Comparison of ENCODE assay signal across 5 cellular contexts in genomic region chr7:143256325-143256724, GRCh38. TPM values are rescaled to one million over a fixed set of nuclear protein-coding genes. Genes with fewer than 3 reads are reported as not detected.
DNase-seq lines count a peak whose midpoint lies in the region; FAIRE-seq and TF ChIP-seq lines count a peak whose summit lies in the region.
"Had no signal": no experiment of that assay in that cellular context is flagged by ENCODE, and none has a peak within 500 bp of the region (broad histone marks: within the 10 kb centered on the region; RNA-seq: fewer than 3 reads in every experiment).

No MANE protein-coding gene starts in this region.

- H2BK12ac ChIP-seq in H1 (ENCODE audit: low read depth, low read length), result no peak overlapping the region

- H3K9ac ChIP-seq in H1 (replicated peaks in 1 of 4; ENCODE audit: extremely low read depth in 1 of 4, low read depth in 3 of 4, low read length in 3 of 4), result no peak overlapping the region
- H3K9ac ChIP-seq in Karpas-422 (ENCODE audit: low read length), result no peak overlapping the region

- peak in 1 of 2 experiments; percentile 31; a peak in 2 of 4 replicates for TF ChIP-seq RAD21 in H1 (IDR thresholded peaks at IDR 0.05 in 1 of 2, conservative IDR thresholded peaks at IDR 0.05 in 1 of 2; ENCODE audit: low read depth in 2 of 2, low read length in 2 of 2)

- H3K79me2 ChIP-seq in H1 (ENCODE audit: control insufficient read depth in 1 of 2, insufficient read depth in 2 of 2, low read length in 2 of 2), result no peaks in the 10 kb centered on the region
- H3K79me2 ChIP-seq in Karpas-422 (ENCODE audit: low read length), result no peaks in the 10 kb centered on the region

- CTCF ChIA-PET in H1 (lab: Charles Lee; ENCODE audit: partially characterized antibody), result interaction anchor here (0.7 to 5.3 kb wide), 13 partner anchors 12 to 947 kb away, joined by 3 to 35 read pairs (median 6); partner anchors contain the start of gene CASP2

- H3K27me3 ChIP-seq in H1 (replicated peaks in 1 of 4; ENCODE audit: control insufficient read depth in 3 of 4, extremely low read depth in 1 of 4, insufficient read depth in 3 of 4, low read length in 3 of 4) (no peaks in the 10 kb centered on the region), Karpas-422 (ENCODE audit: low read length) (no peaks in the 10 kb centered on the region)

- POLR2A ChIA-PET in H1 (lab: Charles Lee; ENCODE audit: partially characterized antibody), result interaction anchor here (0.8 kb wide), 1 partner anchor 140 kb away, joined by 3 read pairs; no protein-coding TSS in a partner anchor

- H2BK20ac ChIP-seq in H1 (ENCODE audit: low read length), result no peak overlapping the region

- no peak overlapping the region for H3K56ac ChIP-seq in H1 (replicated peaks; ENCODE audit: insufficient read length, low read depth, low read length)

- H3K79me1 ChIP-seq in H1 (ENCODE audit: low read depth, low read length), result no peaks in the 10 kb centered on the region

- H3K27ac ChIP-seq in H1 (ENCODE audit: low read depth, low read length), result no peak overlapping the region
- H3K27ac ChIP-seq in Karpas-422 (ENCODE audit: low read length), result no peak overlapping the region

- TF ChIP-seq CTCF in HFFc6 (IDR thresholded peaks at IDR 0.05), result peak; percentile 40
- peak in 2 of 3 experiments; percentile 38 to 54; a peak in 3 of 4 replicates for TF ChIP-seq CTCF in H1 (IDR thresholded peaks at IDR 0.05; ENCODE audit: control extremely low read depth in 1 of 3, insufficient read depth in 1 of 3, low read depth in 1 of 3, low read length in 3 of 3)

- H2AFZ ChIP-seq in H1 (ENCODE audit: low read length) (0 out of 2 replicates have a peak overlapping the region, but pooled peaks have one; percentile 57), Karpas-422 (ENCODE audit: low read length) (no peak overlapping the region)

- no peak overlapping the region for H3K14ac ChIP-seq in H1 (ENCODE audit: insufficient read length)

- no peaks in the 10 kb centered on the region for H3K36me3 Mint-ChIP-seq in HFFc6 (ENCODE audit: low read depth)

- no peaks in the 10 kb centered on the region for H3K4me1 ChIP-seq in H1 (replicated peaks in 1 of 4; ENCODE audit: control insufficient read depth in 3 of 4, insufficient read depth in 4 of 4, low read length in 3 of 4)
- peaks cover 19% of the 10 kb centered on the region for H3K4me1 ChIP-seq in Karpas-422 (ENCODE audit: low read length)

- DNase-seq in HFFc6 (no peak), H1 (ENCODE audit: low read depth in 1 of 2, low spot score in 2 of 2) (no peak), Karpas-422 (no peak), NOMO-1 (lab: John Stamatoyannopoulos, UW; ENCODE audit: unreplicated experiment in 2 of 2) (no peak)
- DNase-seq: left ventricle myocardium superior had no signal

- no peak overlapping the region for H4K5ac ChIP-seq in H1 (ENCODE audit: insufficient read length, low read depth, low read length)

- no peaks in the 10 kb centered on the region for H3K9me3 Mint-ChIP-seq in HFFc6

- H4K91ac ChIP-seq in H1 (replicated peaks; ENCODE audit: insufficient read length, low read length), result no peak overlapping the region

- H3K4me2 ChIP-seq in H1 (ENCODE audit: insufficient read depth in 1 of 2, low read depth in 2 of 2, low read length in 2 of 2) (no peak overlapping the region), Karpas-422 (ENCODE audit: low read depth, low read length, poor library complexity, severe bottlenecking) (no peak overlapping the region)

- no peak overlapping the region for H3K4ac ChIP-seq in H1 (replicated peaks; ENCODE audit: insufficient read length, low read depth, low read length)

- WGBS in H1 (ENCODE audit: extremely low coverage in 1 of 2, insufficient coverage in 1 of 2, insufficient read length in 1 of 2, insufficient replicate concordance in 2 of 2, low coverage in 1 of 2, low lambda C conversion rate in 2 of 2, missing lambda C conversion rate in 1 of 2), 2 experiments, result 85% methylated on average over 3 of the region's 3 CpGs; no CpG with 5 or more reads in 1 of the 2 experiments

- H2BK5ac ChIP-seq in H1 (ENCODE audit: low read depth, low read length), result no peak overlapping the region

- no peak for FAIRE-seq in H1 (lab: Jason Lieb, UNC)

- H3K23me2 ChIP-seq in H1 (ENCODE audit: low read depth, low read length), result no peaks in the 10 kb centered on the region

- no peak overlapping the region for H3K4me3 ChIP-seq in H1 (ENCODE audit: extremely low read depth in 1 of 4, insufficient read depth in 2 of 4, low read depth in 3 of 4, low read length in 4 of 4)
- no peak overlapping the region for H3K4me3 ChIP-seq in Karpas-422 (ENCODE audit: low read length)

- H3K27ac Mint-ChIP-seq in HFFc6, result no peak overlapping the region

- no peak overlapping the region for H2BK15ac ChIP-seq in H1 (ENCODE audit: low read length)

- no peak overlapping the region for H4K8ac ChIP-seq in H1 (ENCODE audit: extremely low read depth, insufficient read depth, low read length)

- no peak overlapping the region for H3K4me3 Mint-ChIP-seq in HFFc6

- H3K9me2 ChIP-seq in Karpas-422 (replicated peaks; ENCODE audit: insufficient read depth, low read length), result no peaks in the 10 kb centered on the region

- H3K23ac ChIP-seq in H1 (ENCODE audit: insufficient read length), result no peak overlapping the region

- H4K20me1 ChIP-seq in H1 (replicated peaks in 1 of 2; ENCODE audit: control insufficient read depth in 1 of 2, insufficient read depth in 2 of 2, low read length in 2 of 2) (no peaks in the 10 kb centered on the region), Karpas-422 (ENCODE audit: insufficient read depth, low read depth, low read length) (no peaks in the 10 kb centered on the region)

- no peak for TF ChIP-seq POLR2A in H1 (IDR thresholded peaks at IDR 0.05; ENCODE audit: control extremely low read depth in 1 of 2, low read depth in 2 of 2, low read length in 2 of 2)

- H2BK120ac ChIP-seq in H1 (replicated peaks; ENCODE audit: low read depth, low read length), result no peak overlapping the region

- H3K9me3 ChIP-seq in H1 (ENCODE audit: insufficient read depth in 2 of 2, low read depth in 1 of 2, low read length in 1 of 2) (no peaks in the 10 kb centered on the region), Karpas-422 (ENCODE audit: low read length) (no peaks in the 10 kb centered on the region)

- H3K18ac ChIP-seq in H1 (ENCODE audit: extremely low read depth, low read length), result no peak overlapping the region

- TF ChIP-seq EP300 in H1 (IDR thresholded peaks at IDR 0.05; ENCODE audit: borderline replicate concordance in 1 of 2, low read depth in 2 of 2, low read length in 2 of 2), result no peak

- peaks cover 21% of the 10 kb centered on the region for H3K27me3 Mint-ChIP-seq in HFFc6 (ENCODE audit: insufficient read depth)

- peaks cover 14% of the 10 kb centered on the region for H3K4me1 Mint-ChIP-seq in HFFc6 (ENCODE audit: low read depth)

- H2AK5ac ChIP-seq in H1 (ENCODE audit: low read depth, low read length), result no peak overlapping the region

- H3K36me3 ChIP-seq in H1 (ENCODE audit: control insufficient read depth in 2 of 4, insufficient read depth in 4 of 4, low read length in 3 of 4) (no peaks in the 10 kb centered on the region), Karpas-422 (ENCODE audit: insufficient read depth, low read length) (no peaks in the 10 kb centered on the region)

RNA-seq across cellular contexts. Expression of gene GSTK1, which starts 6.9 kb away (rescaled TPM):
- total RNA-seq in HFFc6 (2021; fragmentation: NEBNext Ultra II Directional; extraction: Animal tissue kit (Norgen Biotek cat#: 25700)), result 100 to 1,000 TPM in 2 of 6 experiments, 10 to 100 TPM in 4; 85.6 to 102 (median 89.4) TPM
- total RNA-seq in H1 (2021; fragmentation: NEBNext Ultra II Directional; extraction: Animal tissue kit (Norgen Biotek cat#: 25700)), result 25.5 and 26.2 TPM in 2 replicates
- polyA plus RNA-seq in H1 (2011; rRNA removed), result 32.5 and 34.0 TPM in 2 replicates
- polyA plus RNA-seq in H1 (2011; cell fraction: cytosol; rRNA removed), result 38.9 TPM
- 40.8 TPM for polyA plus RNA-seq in H1 (2011; cell fraction: nucleus; rRNA removed)
- 36.7 to 40.2 TPM (median 38.8 TPM) in 4 replicates for polyA plus RNA-seq in H1 (2012, experiment 1 of 2)
- polyA plus RNA-seq in H1 (2012, experiment 2 of 2), result 31.1 TPM
- polyA plus RNA-seq in H1 (2013, experiment 1 of 2), result 38.8 TPM
- 40.7 TPM for polyA plus RNA-seq in H1 (2013, experiment 2 of 2)
- polyA minus RNA-seq in H1 (2011; rRNA and poly(A)+ RNA removed), result 16.3 and 19.2 TPM in 2 replicates
- polyA minus RNA-seq in H1 (2011; cell fraction: cytosol; rRNA and poly(A)+ RNA removed), result 17.8 TPM
- 13.6 TPM for polyA minus RNA-seq in H1 (2011; cell fraction: nucleus; rRNA and poly(A)+ RNA removed)
- 156 and 174 TPM in 2 replicates for total RNA-seq in Karpas-422 (2014; rRNA removed; shearing (Covaris generic); ENCODE audit: low replicate concordance)

RNA-seq across cellular contexts. Expression of gene TMEM139, which starts 28.4 kb away (rescaled TPM):
- under 1 TPM in 1 of 6 experiments, not detected in 5; 0.25 TPM for total RNA-seq in HFFc6 (2021; fragmentation: NEBNext Ultra II Directional; extraction: Animal tissue kit (Norgen Biotek cat#: 25700))
- 3.2 and 4.4 TPM in 2 replicates for total RNA-seq in H1 (2021; fragmentation: NEBNext Ultra II Directional; extraction: Animal tissue kit (Norgen Biotek cat#: 25700))
- 6.7 and 7.6 TPM in 2 replicates for polyA plus RNA-seq in H1 (2011; rRNA removed)
- polyA plus RNA-seq in H1 (2011; cell fraction: cytosol; rRNA removed), result 5.5 TPM
- polyA plus RNA-seq in H1 (2011; cell fraction: nucleus; rRNA removed), result 4.9 TPM
- polyA plus RNA-seq in H1 (2012, experiment 1 of 2), result 2.5 to 4.0 TPM (median 3.9 TPM) in 4 replicates
- 4.6 TPM for polyA plus RNA-seq in H1 (2012, experiment 2 of 2)
- polyA plus RNA-seq in H1 (2013, experiment 1 of 2), result 1.7 TPM
- 2.2 TPM for polyA plus RNA-seq in H1 (2013, experiment 2 of 2)
- 2.1 and 2.6 TPM in 2 replicates for polyA minus RNA-seq in H1 (2011; rRNA and poly(A)+ RNA removed)
- not detected for polyA minus RNA-seq in H1 (2011; cell fraction: cytosol; rRNA and poly(A)+ RNA removed)
- 1.9 TPM for polyA minus RNA-seq in H1 (2011; cell fraction: nucleus; rRNA and poly(A)+ RNA removed)
- not detected in 2 replicates for total RNA-seq in Karpas-422 (2014; rRNA removed; shearing (Covaris generic); ENCODE audit: low replicate concordance)

RNA-seq across cellular contexts. Expression of gene CASP2, which starts 31.8 kb away (rescaled TPM):
- total RNA-seq in HFFc6 (2021; fragmentation: NEBNext Ultra II Directional; extraction: Animal tissue kit (Norgen Biotek cat#: 25700)), result 10 to 100 TPM; 22.4 to 29.6 (median 25.0) TPM
- 32.8 and 35.3 TPM in 2 replicates for total RNA-seq in H1 (2021; fragmentation: NEBNext Ultra II Directional; extraction: Animal tissue kit (Norgen Biotek cat#: 25700))
- polyA plus RNA-seq in H1 (2011; rRNA removed), result 18.3 and 23.7 TPM in 2 replicates
- 18.3 TPM for polyA plus RNA-seq in H1 (2011; cell fraction: cytosol; rRNA removed)
- 34.3 TPM for polyA plus RNA-seq in H1 (2011; cell fraction: nucleus; rRNA removed)
- polyA plus RNA-seq in H1 (2012, experiment 1 of 2), result 18.4 to 21.4 TPM (median 19.0 TPM) in 4 replicates
- 7.8 TPM for polyA plus RNA-seq in H1 (2012, experiment 2 of 2)
- polyA plus RNA-seq in H1 (2013, experiment 1 of 2), result 17.7 TPM
- polyA plus RNA-seq in H1 (2013, experiment 2 of 2), result 17.0 TPM
- 53.5 and 68.2 TPM in 2 replicates for polyA minus RNA-seq in H1 (2011; rRNA and poly(A)+ RNA removed)
- polyA minus RNA-seq in H1 (2011; cell fraction: cytosol; rRNA and poly(A)+ RNA removed), result 18.6 TPM
- 36.3 TPM for polyA minus RNA-seq in H1 (2011; cell fraction: nucleus; rRNA and poly(A)+ RNA removed)
- 22.3 and 23.4 TPM in 2 replicates for total RNA-seq in Karpas-422 (2014; rRNA removed; shearing (Covaris generic); ENCODE audit: low replicate concordance)

RNA-seq across cellular contexts. Expression of gene TAS2R40, which starts 34.5 kb away (rescaled TPM):
- total RNA-seq in HFFc6 (2021; fragmentation: NEBNext Ultra II Directional; extraction: Animal tissue kit (Norgen Biotek cat#: 25700)), result not detected
- not detected in 2 replicates for total RNA-seq in H1 (2021; fragmentation: NEBNext Ultra II Directional; extraction: Animal tissue kit (Norgen Biotek cat#: 25700))
- not detected in 2 replicates for polyA plus RNA-seq in H1 (2011; rRNA removed)
- polyA plus RNA-seq in H1 (2011; cell fraction: cytosol; rRNA removed), result not detected
- polyA plus RNA-seq in H1 (2011; cell fraction: nucleus; rRNA removed), result not detected
- not detected in 4 replicates for polyA plus RNA-seq in H1 (2012, experiment 1 of 2)
- polyA plus RNA-seq in H1 (2012, experiment 2 of 2), result not detected
- polyA plus RNA-seq in H1 (2013, experiment 1 of 2), result not detected
- not detected for polyA plus RNA-seq in H1 (2013, experiment 2 of 2)
- polyA minus RNA-seq in H1 (2011; rRNA and poly(A)+ RNA removed), result not detected in 2 replicates
- not detected for polyA minus RNA-seq in H1 (2011; cell fraction: cytosol; rRNA and poly(A)+ RNA removed)
- not detected for polyA minus RNA-seq in H1 (2011; cell fraction: nucleus; rRNA and poly(A)+ RNA removed)
- total RNA-seq in Karpas-422 (2014; rRNA removed; shearing (Covaris generic); ENCODE audit: low replicate concordance), result not detected in 2 replicates
- total RNA-seq: left ventricle myocardium superior had no signal

RNA-seq across cellular contexts. Expression of gene CLCN1, which starts 59.6 kb away (rescaled TPM):
- total RNA-seq in HFFc6 (2021; fragmentation: NEBNext Ultra II Directional; extraction: Animal tissue kit (Norgen Biotek cat#: 25700)), result not detected
- 0.33 and 0.41 TPM in 2 replicates for total RNA-seq in H1 (2021; fragmentation: NEBNext Ultra II Directional; extraction: Animal tissue kit (Norgen Biotek cat#: 25700))
- polyA plus RNA-seq in H1 (2011; rRNA removed), result 0.36 and 0.38 TPM in 2 replicates
- 0.27 TPM for polyA plus RNA-seq in H1 (2011; cell fraction: cytosol; rRNA removed)
- polyA plus RNA-seq in H1 (2011; cell fraction: nucleus; rRNA removed), result 0.36 TPM
- polyA plus RNA-seq in H1 (2012, experiment 1 of 2), result 0.21 to 0.34 TPM (median 0.30 TPM) in 4 replicates
- 0.25 TPM for polyA plus RNA-seq in H1 (2012, experiment 2 of 2)
- polyA plus RNA-seq in H1 (2013, experiment 1 of 2), result 0.16 TPM
- polyA plus RNA-seq in H1 (2013, experiment 2 of 2), result 0.20 TPM
- polyA minus RNA-seq in H1 (2011; rRNA and poly(A)+ RNA removed), result 0.09 and 0.15 TPM in 2 replicates
- polyA minus RNA-seq in H1 (2011; cell fraction: cytosol; rRNA and poly(A)+ RNA removed), result not detected
- not detected for polyA minus RNA-seq in H1 (2011; cell fraction: nucleus; rRNA and poly(A)+ RNA removed)
- total RNA-seq in Karpas-422 (2014; rRNA removed; shearing (Covaris generic); ENCODE audit: low replicate concordance), result not detected in 2 replicates
- total RNA-seq: left ventricle myocardium superior had no signal
